14 cellular contexts compared by ENCODE assay signal in genomic region chr4:102358128-102358527, GRCh38. TPM values are rescaled to one million over a fixed set of nuclear protein-coding genes. Genes with fewer than 3 reads are reported as not detected.
DNase-seq lines count a peak whose midpoint lies in the region; ATAC-seq, FAIRE-seq and TF ChIP-seq lines count a peak whose summit lies in the region.
"Had no signal": no experiment of that assay in that cellular context is flagged by ENCODE, and none has a peak within 500 bp of the region (broad histone marks: within the 10 kb centered on the region; RNA-seq: fewer than 3 reads in every experiment).

No MANE protein-coding gene starts in this region.

- H3K9ac ChIP-seq in HepG2 (ENCODE audit: insufficient read depth, low read depth, low read length) (no peak overlapping the region), K562 (ENCODE audit: insufficient read depth in 1 of 2, low read depth in 2 of 2, low read length in 2 of 2) (no peak overlapping the region)
- H3K9ac ChIP-seq: BLaER1 treated with 17β-estradiol and CSF1 and Interleukin-3, amounts not matched to agents 10 nM and 100 nM had no signal

- H3K9me3 ChIP-seq in HepG2 (ENCODE audit: low read length) (no peaks in the 10 kb centered on the region), right lobe of liver (no peaks in the 10 kb centered on the region), K562 (replicated peaks; ENCODE audit: control insufficient read depth, insufficient read depth, low read depth, low read length) (no peaks in the 10 kb centered on the region)
- H3K9me3 ChIP-seq: HAP-1 had no signal

- H3K9me1 ChIP-seq in K562 (ENCODE audit: control insufficient read depth, insufficient read depth, low read length): no peaks in the 10 kb centered on the region

- H4K20me1 ChIP-seq in HepG2 (ENCODE audit: insufficient read depth, low read length) (no peaks in the 10 kb centered on the region), K562 (replicated peaks; ENCODE audit: control insufficient read depth, insufficient read depth, low read length) (no peaks in the 10 kb centered on the region)
- H4K20me1 ChIP-seq: BLaER1 treated with 17β-estradiol and CSF1 and Interleukin-3, amounts not matched to agents 10 nM and 100 nM had no signal

- H3K36me3 ChIP-seq in HepG2 (replicated peaks in 1 of 2; ENCODE audit: control insufficient read depth in 1 of 2, insufficient read depth in 2 of 2, low read length in 2 of 2) (no peaks in the 10 kb centered on the region), right lobe of liver (no peaks in the 10 kb centered on the region), K562 (ENCODE audit: control insufficient read depth, insufficient read depth, low read length) (no peaks in the 10 kb centered on the region)
- H3K36me3 ChIP-seq: BLaER1 treated with 17β-estradiol and CSF1 and Interleukin-3, amounts not matched to agents 10 nM and 100 nM; HAP-1 had no signal

- no peak overlapping the region for H3K27ac ChIP-seq in HepG2 (ENCODE audit: extremely low read length, insufficient read depth, low read length)
- no peak overlapping the region for H3K27ac ChIP-seq in right lobe of liver
- no peak overlapping the region for H3K27ac ChIP-seq in K562 (ENCODE audit: extremely low read depth, low read depth, low read length)
- H3K27ac ChIP-seq: BLaER1 treated with 17β-estradiol and CSF1 and Interleukin-3, amounts not matched to agents 10 nM and 100 nM had no signal

- intact Hi-C loops in HepG2 (cut with micrococcal nuclease; ENCODE audit: unreplicated experiment): no loop called here
- intact Hi-C loops in right lobe of liver (cut with DNase I): no loop called here
- intact Hi-C loops in K562 (cut with micrococcal nuclease): loop anchor here (5.0 kb wide), 1 partner anchor 144 kb away; the partner anchor contains the start of gene NFKB1

- FAIRE-seq in HepG2 (lab: Jason Lieb, UNC): no peak
- no peak for FAIRE-seq in K562 (lab: Jason Lieb, UNC)
- FAIRE-seq: HTR-8/SVneo had no signal

- H3K4me3 ChIP-seq in HepG2 (replicated peaks in 1 of 3; ENCODE audit: insufficient read depth in 1 of 3, low read depth in 2 of 3, low read length in 3 of 3): no peak overlapping the region
- no peak overlapping the region for H3K4me3 ChIP-seq in right lobe of liver
- no peak overlapping the region for H3K4me3 ChIP-seq in K562
- H3K4me3 ChIP-seq in fibroblast of mammary gland (ENCODE audit: control insufficient read depth, low read depth, low read length): no peak overlapping the region
- H3K4me3 ChIP-seq: BLaER1 treated with 17β-estradiol and CSF1 and Interleukin-3, amounts not matched to agents 10 nM and 100 nM; HAP-1 had no signal

- DNase-seq in HepG2 (ENCODE audit: low spot score) (no peak), right lobe of liver (no peak), K562 (ENCODE audit: extremely low read depth in 1 of 4, low spot score in 3 of 4) (no peak), fibroblast of mammary gland (ENCODE audit: low read depth) (peak; percentile 2)
- no peak for DNase-seq in stimulated activated CD4-positive, alpha-beta T cell treated with anti-CD3 and anti-CD28 coated beads, Interleukin-4, amount 100 ng/mL, for 4 hours
- DNase-seq: Calu3; CD8-positive, alpha-beta T cell; DMS79 treated with DMSO at 0.1 percent for 48 hours; GF-D8 had no signal

- in situ Hi-C loops in HepG2 (cut with HindIII; ENCODE audit: extremely low pct_ligation_motif_present, low pct_unique_long_range_greater_than_20kb) (no loop called here), K562 (cut with MboI) (no loop called here)

- BruUV-seq in HepG2 (replicated peaks; lab: Mats Ljungman, UMichigan) (no TSS peak), K562 (replicated peaks; lab: Mats Ljungman, UMichigan) (no TSS peak)

- H3K4me1 ChIP-seq in HepG2 (ENCODE audit: insufficient read depth, low read length) (no peaks in the 10 kb centered on the region), right lobe of liver (peaks cover 0 to 16% (median 4%) of the 10 kb centered on the region in 4 donors), K562 (replicated peaks in 1 of 2; ENCODE audit: control insufficient read depth in 2 of 2, insufficient read depth in 2 of 2, low read length in 2 of 2) (peaks cover 0 to 3% of the 10 kb centered on the region in 2 experiments; a peak in 2 of 5 replicates)
- H3K4me1 ChIP-seq: BLaER1 treated with 17β-estradiol and CSF1 and Interleukin-3, amounts not matched to agents 10 nM and 100 nM; HAP-1 had no signal

- TF ChIP-seq EP300 in HepG2 (IDR thresholded peaks at IDR 0.05; ENCODE audit: low read depth in 2 of 2, low read length in 2 of 2) (no peak), HepG2 (CRISPR knock-in tag; IDR thresholded peaks at IDR 0.05; ENCODE audit: borderline replicate concordance) (no peak), K562 (IDR thresholded peaks at IDR 0.05; ENCODE audit: low read length) (no peak)

- 64% methylated on average over 3 of the region's 3 CpGs for WGBS in HepG2 (ENCODE audit: low lambda C conversion rate)
- WGBS in right lobe of liver (ENCODE audit: insufficient coverage, low coverage, low lambda C conversion rate, missing lambda C conversion rate): 79% methylated on average over 3 of the region's 3 CpGs
- 9% methylated on average over 3 of the region's 3 CpGs for whole genome bisulfite sequencing in K562 (ENCODE audit: insufficient coverage, low coverage, missing lambda C conversion rate)

- TF ChIP-seq POLR2A in HepG2 (IDR thresholded peaks at IDR 0.05; ENCODE audit: insufficient read depth in 1 of 2, low read depth in 2 of 2, low read length in 2 of 2) (no peak), right lobe of liver (IDR thresholded peaks at IDR 0.05) (no peak), K562 (conservative IDR thresholded peaks at IDR 0.05) (no peak)

- no peak for TF ChIP-seq RAD21 in HepG2 (CRISPR knock-in tag; IDR thresholded peaks at IDR 0.05)
- no peak for TF ChIP-seq RAD21 in K562 (CRISPR knock-in tag; conservative IDR thresholded peaks at IDR 0.05 in 1 of 2, IDR thresholded peaks at IDR 0.05 in 1 of 2)

- no peak for ATAC-seq in HepG2
- ATAC-seq in right lobe of liver: no peak
- peak; percentile 32 for ATAC-seq in K562
- ATAC-seq in HG03521 (IDR thresholded peaks at IDR 0.05; ENCODE audit: unreplicated experiment): no peak
- no peak for ATAC-seq in GM18909 (IDR thresholded peaks at IDR 0.05; ENCODE audit: poor library complexity, unreplicated experiment)
- ATAC-seq: CD8-positive, alpha-beta T cell had no signal

- H3K4me2 ChIP-seq in HepG2 (ENCODE audit: low read depth, low read length) (no peak overlapping the region), K562 (ENCODE audit: insufficient read depth, low read length) (no peak overlapping the region)
- H3K4me2 ChIP-seq: BLaER1 treated with 17β-estradiol and CSF1 and Interleukin-3, amounts not matched to agents 10 nM and 100 nM had no signal

- H2AFZ ChIP-seq in HepG2 (ENCODE audit: low read length): no peak overlapping the region
- H2AFZ ChIP-seq in K562 (ENCODE audit: low read depth, low read length): no peak overlapping the region

- no peaks in the 10 kb centered on the region for H3K79me2 ChIP-seq in HepG2 (ENCODE audit: insufficient read depth, low read length)
- no peaks in the 10 kb centered on the region for H3K79me2 ChIP-seq in K562 (ENCODE audit: control insufficient read depth, insufficient read depth, low read length)

- CTCF ChIA-PET in HepG2 (lab: Yijun Ruan, JAX; ENCODE audit: low intra/inter-chr PET ratio, low total read pairs): no interaction called here
- CTCF ChIA-PET in K562 (lab: Yijun Ruan, JAX; ENCODE audit: low intra/inter-chr PET ratio): no interaction called here

- H3K27me3 ChIP-seq in HepG2 (ENCODE audit: control insufficient read depth in 1 of 2, insufficient read depth in 2 of 2, low read length in 2 of 2) (no peaks in the 10 kb centered on the region), right lobe of liver (no peaks in the 10 kb centered on the region), K562 (ENCODE audit: control insufficient read depth in 2 of 2, insufficient read depth in 2 of 2, low read length in 2 of 2) (no peaks in the 10 kb centered on the region)
- H3K27me3 ChIP-seq: BLaER1 treated with 17β-estradiol and CSF1 and Interleukin-3, amounts not matched to agents 10 nM and 100 nM had no signal

- no peak for TF ChIP-seq CTCF in HepG2 (CRISPR knock-in tag; IDR thresholded peaks at IDR 0.05)
- TF ChIP-seq CTCF in right lobe of liver (IDR thresholded peaks at IDR 0.05): no peak
- TF ChIP-seq CTCF in K562 (IDR thresholded peaks at IDR 0.05 in 2 of 3, conservative IDR thresholded peaks at IDR 0.05 in 1 of 3; ENCODE audit: insufficient read depth in 2 of 3, low read depth in 1 of 3, low read length in 3 of 3): no peak
- TF ChIP-seq CTCF in fibroblast of mammary gland (conservative IDR thresholded peaks at IDR 0.05; ENCODE audit: control insufficient read depth, insufficient read depth, low read depth, low read length): no peak

- POLR2A ChIA-PET in HepG2 (lab: Yijun Ruan, JAX): no interaction called here
- POLR2A ChIA-PET in K562 (lab: Yijun Ruan, JAX): no interaction called here

RNA-seq across cellular contexts. Expression of gene SLC39A8, which starts 12.8 kb away (rescaled TPM):
- total RNA-seq in HepG2 (2016; rRNA removed; fragmentation: Illumina TruSeq; extraction: Trizol) (0.38 and 0.41 TPM in 2 replicates), right lobe of liver (10 to 100 TPM; 19.4 to 24.7 (median 23.3) TPM), K562 (2014; rRNA removed) (23.4 and 25.0 TPM in 2 replicates), K562 (2014; rRNA removed; fragmentation: Illumina TruSeq; extraction: Trizol) (30.3 and 34.8 TPM in 2 replicates), K562 (2015; rRNA removed; fragmentation: Illumina TruSeq; extraction: Trizol) (21.6 and 26.3 TPM in 2 replicates), K562 (2021) (26.1 and 27.0 TPM in 2 replicates)
- 0.18 and 0.81 TPM in 2 replicates for total RNA-seq in HepG2 (2016; cell fraction: cytosol; rRNA removed; fragmentation: Illumina TruSeq; extraction: Trizol; ENCODE audit: low read depth)
- 0.48 and 1.2 TPM in 2 replicates for total RNA-seq in HepG2 (2016; cell fraction: insoluble cytoplasmic fraction; rRNA removed; fragmentation: Illumina TruSeq; extraction: Trizol)
- total RNA-seq in HepG2 (2016; cell fraction: membrane; rRNA removed; fragmentation: Illumina TruSeq; extraction: Trizol): 0.31 and 0.40 TPM in 2 replicates
- total RNA-seq in HepG2 (2016; cell fraction: nucleus; rRNA removed; fragmentation: Illumina TruSeq; extraction: Trizol): 0.44 and 0.50 TPM in 2 replicates
- polyA plus RNA-seq in HepG2 (2011; rRNA removed) (0.13 and 0.22 TPM in 2 replicates), K562 (2011; rRNA removed) (19.6 and 26.7 TPM in 2 replicates), K562 (2014; fragmentation: Illumina TruSeq; extraction: Trizol) (17.3 and 21.1 TPM in 2 replicates), K562 (2014; fragmentation: Nextera tagmentation; extraction: Ambion mirVana) (10 to 100 TPM in 1 of 2 experiments, 1 to 10 TPM in 1; 8.2 to 10.1 TPM), K562 (2014; rRNA removed) (14.1 and 15.6 TPM in 2 replicates)
- polyA plus RNA-seq in HepG2 (2011; cell fraction: cytosol; rRNA removed): 0.13 and 0.22 TPM in 2 replicates
- 0.03 and 0.05 TPM in 2 replicates for polyA plus RNA-seq in HepG2 (2011; cell fraction: nucleus; rRNA removed)
- 0.19 and 0.30 TPM in 2 replicates for polyA plus RNA-seq in HepG2 (2012)
- polyA plus RNA-seq in HepG2 (2016; cell fraction: cytosol; fragmentation: Illumina TruSeq; extraction: Trizol; ENCODE audit: low read depth): 0.03 and 0.06 TPM in 2 replicates
- polyA plus RNA-seq in HepG2 (2016; cell fraction: insoluble cytoplasmic fraction; fragmentation: Illumina TruSeq; extraction: Trizol; ENCODE audit: low read depth): 0.26 and 0.64 TPM in 2 replicates
- 0.09 TPM in 2 replicates for polyA plus RNA-seq in HepG2 (2016; cell fraction: membrane; fragmentation: Illumina TruSeq; extraction: Trizol; ENCODE audit: low read depth)
- polyA plus RNA-seq in HepG2 (2016; cell fraction: nucleus; fragmentation: Illumina TruSeq; extraction: Trizol; ENCODE audit: insufficient read depth, low read depth): 0.37 and 0.75 TPM in 2 replicates
- polyA minus RNA-seq in HepG2 (2011; rRNA and poly(A)+ RNA removed; ENCODE audit: low replicate concordance): 0.40 and 220 TPM in 2 replicates
- polyA minus RNA-seq in HepG2 (2011; cell fraction: cytosol; rRNA and poly(A)+ RNA removed): 0.35 and 1.1 TPM in 2 replicates
- polyA minus RNA-seq in HepG2 (2011; cell fraction: nucleus; rRNA and poly(A)+ RNA removed): 0.25 and 0.39 TPM in 2 replicates
- 14.1 and 21.4 TPM in 2 replicates for total RNA-seq in K562 (2011; cell fraction: chromatin; rRNA removed; ENCODE audit: low replicate concordance)
- 21.0 and 22.1 TPM in 2 replicates for total RNA-seq in K562 (2011; cell fraction: nucleolus; rRNA removed)
- total RNA-seq in K562 (2011; cell fraction: nucleoplasm; rRNA removed): 26.5 and 37.0 TPM in 2 replicates
- polyA plus RNA-seq in K562 (2011; cell fraction: cytosol; rRNA removed): 11.6 and 14.2 TPM in 2 replicates
- polyA plus RNA-seq in K562 (2011; cell fraction: nucleus; rRNA removed): 5.8 and 8.1 TPM in 2 replicates
- 15.9 and 26.6 TPM in 2 replicates for polyA plus RNA-seq in K562 (2012)
- polyA minus RNA-seq in K562 (2011; rRNA and poly(A)+ RNA removed): 33.1 and 39.5 TPM in 2 replicates
- 15.0 and 20.7 TPM in 2 replicates for polyA minus RNA-seq in K562 (2011; cell fraction: cytosol; rRNA and poly(A)+ RNA removed)
- polyA minus RNA-seq in K562 (2011; cell fraction: nucleus; rRNA and poly(A)+ RNA removed): 6.6 and 10.2 TPM in 2 replicates

Comparison
In these comparisons a context has a peak if more than half of its experiments do, and no peak if none do; other contexts are left out.
1. RNA of gene SLC39A8, which starts 12.8 kb away (total RNA-seq): 14.1 to 37.0 TPM in K562 and 19.4 to 24.7 TPM in right lobe of liver; 0.18 to 1.2 TPM in HepG2; every median in the first group is over 4 times any median in the second.